17 cellular contexts compared by ENCODE assay signal in genomic region chr10:117370205-117370604, GRCh38. TPM values are rescaled to one million over a fixed set of nuclear protein-coding genes. Genes with fewer than 3 reads are reported as not detected.
DNase-seq lines count a peak whose midpoint lies in the region; ATAC-seq and TF ChIP-seq lines count a peak whose summit lies in the region.
"Had no signal": no experiment of that assay in that cellular context is flagged by ENCODE, and none has a peak within 500 bp of the region (broad histone marks: within the 10 kb centered on the region; RNA-seq: fewer than 3 reads in every experiment).

No MANE protein-coding gene starts in this region.

- ATAC-seq in activated naive CD8-positive, alpha-beta T cell treated with anti-CD3 and anti-CD28 coated beads, Interleukin-2, amount 50 U/mL, for 24 hours, result no peak
- no peak for ATAC-seq in activated T-helper 17 cell treated with anti-CD3 and anti-CD28 coated beads, Interleukin-2, amount 50 U/mL, for 72 hours (replicated peaks)
- no peak for ATAC-seq in stimulated activated effector memory CD8-positive, alpha-beta T cell treated with anti-CD3 and anti-CD28 coated beads, Interleukin-12 subunit alpha, Interleukin-12 subunit beta, amount 100 ng/mL, for 72 hours
- no peak for ATAC-seq in HG03139 (IDR thresholded peaks at IDR 0.05; ENCODE audit: unreplicated experiment)
- ATAC-seq in HG03095 (IDR thresholded peaks at IDR 0.05; ENCODE audit: unreplicated experiment), result no peak
- ATAC-seq: upper lobe of right lung had no signal

- no peaks in the 10 kb centered on the region for H3K9me3 Mint-ChIP-seq in activated naive CD8-positive, alpha-beta T cell (ENCODE audit: low read depth)
- no peaks in the 10 kb centered on the region for H3K9me3 Mint-ChIP-seq in activated naive CD8-positive, alpha-beta T cell treated with anti-CD3 and anti-CD28 coated beads, Interleukin-2, amount 50 U/mL, for 24 hours
- H3K9me3 Mint-ChIP-seq in activated T-helper 17 cell treated with anti-CD3 and anti-CD28 coated beads, Interleukin-2, amount 50 U/mL, for 72 hours, result no peaks in the 10 kb centered on the region
- no peaks in the 10 kb centered on the region for H3K9me3 Mint-ChIP-seq in stimulated activated effector memory CD8-positive, alpha-beta T cell treated with anti-CD3 and anti-CD28 coated beads, Interleukin-12 subunit alpha, Interleukin-12 subunit beta, amount 100 ng/mL, for 72 hours
- no peaks in the 10 kb centered on the region for H3K9me3 Mint-ChIP-seq in activated T-helper 1 cell treated with anti-CD3 and anti-CD28 coated beads, Interleukin-12 subunit alpha, Interleukin-12 subunit beta, Interleukin-2, Interleukin-4 antibody, amounts not matched to agents 30 ng/mL and 10 ng/mL and 1 ng/mL, durations not matched to agents 14 hours and 24 hours and 36 hours
- H3K9me3 Mint-ChIP-seq: endodermal cell had no signal

- no peak overlapping the region for H3K4me3 ChIP-seq in fibroblast of villous mesenchyme (ENCODE audit: low read depth, low read length)
- H3K4me3 ChIP-seq: adrenal gland, lung, SK-N-MC, upper lobe of right lung had no signal

- no peak for DNase-seq in activated naive CD8-positive, alpha-beta T cell treated with anti-CD3 and anti-CD28 coated beads, Interleukin-2, amount 50 U/mL, for 24 hours
- peak; percentile 29 for DNase-seq in fibroblast of villous mesenchyme (ENCODE audit: low read depth)
- no peak for DNase-seq in stimulated activated effector memory CD8-positive, alpha-beta T cell treated with anti-CD3 and anti-CD28 coated beads, Interleukin-12 subunit alpha, Interleukin-12 subunit beta, amount 100 ng/mL, for 72 hours (ENCODE audit: low spot score in 2 of 2)
- no peak for DNase-seq in activated T-helper 1 cell treated with anti-CD3 and anti-CD28 coated beads, Interleukin-12 subunit alpha, Interleukin-12 subunit beta, Interleukin-2, Interleukin-4 antibody, amounts not matched to agents 30 ng/mL and 10 ng/mL and 1 ng/mL, durations not matched to agents 14 hours and 24 hours and 36 hours (ENCODE audit: low spot score)
- DNase-seq: activated CD8-positive, alpha-beta memory T cell treated with anti-CD3 and anti-CD28 coated beads, Interleukin-2, amount 50 U/mL, for 4 hours; adrenal gland; DMS79; endodermal cell; upper lobe of right lung; WERI-Rb-1 had no signal

- H3K27me3 Mint-ChIP-seq in activated naive CD8-positive, alpha-beta T cell, result no peaks in the 10 kb centered on the region
- H3K27me3 Mint-ChIP-seq in activated naive CD8-positive, alpha-beta T cell treated with anti-CD3 and anti-CD28 coated beads, Interleukin-2, amount 50 U/mL, for 24 hours, result no peaks in the 10 kb centered on the region
- no peaks in the 10 kb centered on the region for H3K27me3 Mint-ChIP-seq in activated T-helper 17 cell treated with anti-CD3 and anti-CD28 coated beads, Interleukin-2, amount 50 U/mL, for 72 hours
- no peaks in the 10 kb centered on the region for H3K27me3 Mint-ChIP-seq in activated T-helper 1 cell treated with anti-CD3 and anti-CD28 coated beads, Interleukin-12 subunit alpha, Interleukin-12 subunit beta, Interleukin-2, Interleukin-4 antibody, amounts not matched to agents 30 ng/mL and 10 ng/mL and 1 ng/mL, durations not matched to agents 14 hours and 24 hours and 36 hours (ENCODE audit: insufficient read depth)
- H3K27me3 Mint-ChIP-seq: progenitor cell of endocrine pancreas had no signal

- no peak for TF ChIP-seq CTCF in fibroblast of villous mesenchyme (IDR thresholded peaks at IDR 0.05; ENCODE audit: insufficient read depth, low read depth, low read length)

- peaks cover 6% of the 10 kb centered on the region for H3K36me3 Mint-ChIP-seq in activated naive CD8-positive, alpha-beta T cell
- peaks cover 16% of the 10 kb centered on the region for H3K36me3 Mint-ChIP-seq in activated naive CD8-positive, alpha-beta T cell treated with anti-CD3 and anti-CD28 coated beads, Interleukin-2, amount 50 U/mL, for 24 hours (ENCODE audit: low read depth)
- H3K36me3 Mint-ChIP-seq in activated T-helper 17 cell treated with anti-CD3 and anti-CD28 coated beads, Interleukin-2, amount 50 U/mL, for 72 hours (ENCODE audit: low read depth), result peaks cover 24% of the 10 kb centered on the region
- H3K36me3 Mint-ChIP-seq in stimulated activated effector memory CD8-positive, alpha-beta T cell treated with anti-CD3 and anti-CD28 coated beads, Interleukin-12 subunit alpha, Interleukin-12 subunit beta, amount 100 ng/mL, for 72 hours, result peaks cover 38% of the 10 kb centered on the region
- peaks cover 15% of the 10 kb centered on the region for H3K36me3 Mint-ChIP-seq in activated T-helper 1 cell treated with anti-CD3 and anti-CD28 coated beads, Interleukin-12 subunit alpha, Interleukin-12 subunit beta, Interleukin-2, Interleukin-4 antibody, amounts not matched to agents 30 ng/mL and 10 ng/mL and 1 ng/mL, durations not matched to agents 14 hours and 24 hours and 36 hours (ENCODE audit: low read depth)

- peaks cover 72% of the 10 kb centered on the region for H3K4me1 Mint-ChIP-seq in activated naive CD8-positive, alpha-beta T cell (ENCODE audit: low read depth)
- H3K4me1 Mint-ChIP-seq in activated naive CD8-positive, alpha-beta T cell treated with anti-CD3 and anti-CD28 coated beads, Interleukin-2, amount 50 U/mL, for 24 hours, result peaks cover 61% of the 10 kb centered on the region
- peaks cover 26% of the 10 kb centered on the region for H3K4me1 Mint-ChIP-seq in activated T-helper 17 cell treated with anti-CD3 and anti-CD28 coated beads, Interleukin-2, amount 50 U/mL, for 72 hours
- H3K4me1 Mint-ChIP-seq in stimulated activated effector memory CD8-positive, alpha-beta T cell treated with anti-CD3 and anti-CD28 coated beads, Interleukin-12 subunit alpha, Interleukin-12 subunit beta, amount 100 ng/mL, for 72 hours, result peaks cover 62% of the 10 kb centered on the region
- H3K4me1 Mint-ChIP-seq in activated T-helper 1 cell treated with anti-CD3 and anti-CD28 coated beads, Interleukin-12 subunit alpha, Interleukin-12 subunit beta, Interleukin-2, Interleukin-4 antibody, amounts not matched to agents 30 ng/mL and 10 ng/mL and 1 ng/mL, durations not matched to agents 14 hours and 24 hours and 36 hours (ENCODE audit: low read depth), result peaks cover 54% of the 10 kb centered on the region

- peak overlapping the region; percentile 11 for H3K4me3 Mint-ChIP-seq in activated naive CD8-positive, alpha-beta T cell
- no peak overlapping the region for H3K4me3 Mint-ChIP-seq in activated naive CD8-positive, alpha-beta T cell treated with anti-CD3 and anti-CD28 coated beads, Interleukin-2, amount 50 U/mL, for 24 hours
- no peak overlapping the region for H3K4me3 Mint-ChIP-seq in activated T-helper 17 cell treated with anti-CD3 and anti-CD28 coated beads, Interleukin-2, amount 50 U/mL, for 72 hours
- no peak overlapping the region for H3K4me3 Mint-ChIP-seq in stimulated activated effector memory CD8-positive, alpha-beta T cell treated with anti-CD3 and anti-CD28 coated beads, Interleukin-12 subunit alpha, Interleukin-12 subunit beta, amount 100 ng/mL, for 72 hours
- H3K4me3 Mint-ChIP-seq in activated T-helper 1 cell treated with anti-CD3 and anti-CD28 coated beads, Interleukin-12 subunit alpha, Interleukin-12 subunit beta, Interleukin-2, Interleukin-4 antibody, amounts not matched to agents 30 ng/mL and 10 ng/mL and 1 ng/mL, durations not matched to agents 14 hours and 24 hours and 36 hours, result no peak overlapping the region

- intact Hi-C loops in activated T-helper 1 cell treated with anti-CD3 and anti-CD28 coated beads, Interleukin-12 subunit alpha, Interleukin-12 subunit beta, Interleukin-2, Interleukin-4 antibody, amounts not matched to agents 30 ng/mL and 10 ng/mL and 1 ng/mL, durations not matched to agents 14 hours and 24 hours and 36 hours (cut with micrococcal nuclease), result no loop called here

- no peak overlapping the region for H3K27ac Mint-ChIP-seq in activated naive CD8-positive, alpha-beta T cell
- H3K27ac Mint-ChIP-seq in activated naive CD8-positive, alpha-beta T cell treated with anti-CD3 and anti-CD28 coated beads, Interleukin-2, amount 50 U/mL, for 24 hours, result no peak overlapping the region
- H3K27ac Mint-ChIP-seq in activated T-helper 17 cell treated with anti-CD3 and anti-CD28 coated beads, Interleukin-2, amount 50 U/mL, for 72 hours, result peak overlapping the region; percentile 13
- H3K27ac Mint-ChIP-seq in stimulated activated effector memory CD8-positive, alpha-beta T cell treated with anti-CD3 and anti-CD28 coated beads, Interleukin-12 subunit alpha, Interleukin-12 subunit beta, amount 100 ng/mL, for 72 hours, result peak overlapping the region; percentile 32
- H3K27ac Mint-ChIP-seq in activated T-helper 1 cell treated with anti-CD3 and anti-CD28 coated beads, Interleukin-12 subunit alpha, Interleukin-12 subunit beta, Interleukin-2, Interleukin-4 antibody, amounts not matched to agents 30 ng/mL and 10 ng/mL and 1 ng/mL, durations not matched to agents 14 hours and 24 hours and 36 hours, result no peak overlapping the region
- H3K27ac Mint-ChIP-seq: endodermal cell, progenitor cell of endocrine pancreas had no signal

RNA-seq across cellular contexts. Expression of gene PDZD8, which starts 5.0 kb away (rescaled TPM):
- 10 to 100 TPM; 14.7 to 15.6 TPM for total RNA-seq in activated T-helper 17 cell treated with anti-CD3 and anti-CD28 coated beads, Interleukin-2, amount 50 U/mL, for 72 hours
- total RNA-seq in fibroblast of villous mesenchyme, result 26.1 and 37.1 TPM in 2 replicates
- 20.2 and 24.5 TPM in 2 replicates for total RNA-seq in activated T-helper 1 cell treated with anti-CD3 and anti-CD28 coated beads, Interleukin-12 subunit alpha, Interleukin-12 subunit beta, Interleukin-2, Interleukin-4 antibody, amounts not matched to agents 30 ng/mL and 10 ng/mL and 1 ng/mL, durations not matched to agents 14 hours and 24 hours and 36 hours

Comparison
In these comparisons a context has a peak if more than half of its experiments do, and no peak if none do; other contexts are left out.
1. H3K27ac Mint-ChIP-seq: peak in activated T-helper 17 cell treated with anti-CD3 and anti-CD28 coated beads, Interleukin-2, amount 50 U/mL, for 72 hours (single experiment) and stimulated activated effector memory CD8-positive, alpha-beta T cell treated with anti-CD3 and anti-CD28 coated beads, Interleukin-12 subunit alpha, Interleukin-12 subunit beta, amount 100 ng/mL, for 72 hours (single experiment); none in activated naive CD8-positive, alpha-beta T cell (single experiment), activated naive CD8-positive, alpha-beta T cell treated with anti-CD3 and anti-CD28 coated beads, Interleukin-2, amount 50 U/mL, for 24 hours (single experiment) and activated T-helper 1 cell treated with anti-CD3 and anti-CD28 coated beads, Interleukin-12 subunit alpha, Interleukin-12 subunit beta, Interleukin-2, Interleukin-4 antibody, amounts not matched to agents 30 ng/mL and 10 ng/mL and 1 ng/mL, durations not matched to agents 14 hours and 24 hours and 36 hours (single experiment).